ENCODE assay signal across 13 cellular contexts in the genomic region with DNA sequence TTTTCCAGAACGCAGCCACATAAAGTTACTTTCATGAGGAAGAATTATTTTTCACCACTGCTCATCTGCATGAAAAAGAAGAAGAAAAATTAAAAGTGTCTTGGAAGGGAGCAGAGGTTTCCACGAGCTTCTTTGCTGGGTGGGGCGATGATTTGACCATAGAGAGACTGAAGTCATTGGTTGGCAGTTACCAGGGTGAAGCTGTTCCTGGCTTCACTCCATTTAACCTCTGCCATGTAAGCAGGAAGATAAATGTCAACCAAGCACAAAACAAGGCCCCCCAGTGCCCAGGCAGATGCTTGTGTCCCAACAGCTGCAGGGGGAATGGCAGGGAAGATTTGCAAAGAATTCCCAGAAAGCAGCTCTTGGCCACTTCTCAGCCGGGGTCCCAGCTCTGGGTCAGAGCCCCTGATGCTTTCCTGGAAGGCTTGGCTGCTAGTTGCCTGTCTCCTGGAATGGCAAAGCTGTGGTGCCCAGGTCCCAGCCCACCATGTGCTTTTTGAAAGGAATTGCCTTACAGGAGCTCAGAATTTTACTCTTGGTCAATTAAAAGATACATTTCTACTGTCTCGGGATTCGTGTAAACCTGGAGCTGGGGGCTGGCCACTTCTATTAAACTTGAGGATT.
A peak's percentile ranks its signal among the peaks of the same experiment; 100 is the strongest.
DNase-seq lines count a peak whose midpoint lies in the region; ATAC-seq and TF ChIP-seq lines count a peak whose summit lies in the region.
"Had no signal": no experiment of that assay in that cellular context is flagged by ENCODE, and none has a peak within 500 bp of the region (broad histone marks: within the 10 kb centered on the region; RNA-seq: fewer than 3 reads in every experiment).

No MANE protein-coding gene starts in this region.

- H3K4me1 ChIP-seq in breast epithelium (no peaks in the 10 kb centered on the region), osteoblast (ENCODE audit: insufficient read depth, low read length) (no peaks in the 10 kb centered on the region)

- no TSS peak for BruUV-seq in MCF 10A (replicated peaks; lab: Mats Ljungman, UMichigan)

- no peaks in the 10 kb centered on the region for H3K36me3 Mint-ChIP-seq in MCF 10A (ENCODE audit: insufficient read depth, unreplicated experiment)
- H3K36me3 Mint-ChIP-seq in activated CD4-positive, alpha-beta memory T cell treated with anti-CD3 and anti-CD28 coated beads, Interleukin-2, amount 10 ng/mL, durations not matched to agents 7 days and 5 days (ENCODE audit: low read depth), result no peaks in the 10 kb centered on the region
- H3K36me3 Mint-ChIP-seq: CD8-positive, alpha-beta T cell had no signal

- TF ChIP-seq CTCF in MCF 10A (IDR thresholded peaks at IDR 0.05; ENCODE audit: unreplicated experiment) (no peak), breast epithelium (IDR thresholded peaks at IDR 0.05) (no peak), osteoblast (IDR thresholded peaks at IDR 0.05; ENCODE audit: extremely low read depth, low read depth, low read length) (no peak)

- H3K4me3 ChIP-seq in breast epithelium (no peak overlapping the region), osteoblast (ENCODE audit: insufficient read depth, low read length) (no peak overlapping the region)

- no peak for TF ChIP-seq POLR2A in breast epithelium (IDR thresholded peaks at IDR 0.05)

- intact Hi-C loops in MCF 10A (cut with micrococcal nuclease), result loop anchor here (10.0 kb wide), 1 partner anchor 58 kb away; no protein-coding TSS in a partner anchor
- intact Hi-C loops in breast epithelium (cut with DNase I; ENCODE audit: low total_unique reads), result no loop called here
- intact Hi-C loops in left cardiac atrium (cut with DNase I), result no loop called here

- H3K27ac ChIP-seq in breast epithelium (peak overlapping the region in 1 of 2 donors; percentile 62), osteoblast (ENCODE audit: low read depth, low read length) (no peak overlapping the region)

- peak; percentile 32 to 49 for ATAC-seq in left cardiac atrium
- no peak for ATAC-seq in GM18870 (IDR thresholded peaks at IDR 0.05; ENCODE audit: unreplicated experiment)
- no peak for ATAC-seq in GM18909 (IDR thresholded peaks at IDR 0.05; ENCODE audit: poor library complexity, unreplicated experiment)
- ATAC-seq: CD8-positive, alpha-beta T cell; stimulated activated naive CD8-positive, alpha-beta T cell treated with anti-CD3 and anti-CD28 coated beads, Interleukin-15, amount 100 ng/mL, for 72 hours had no signal

- H3K4me2 ChIP-seq in osteoblast (ENCODE audit: insufficient read depth, low read length), result no peak overlapping the region

- no peaks in the 10 kb centered on the region for H3K27me3 Mint-ChIP-seq in MCF 10A (ENCODE audit: insufficient read depth, unreplicated experiment)
- H3K27me3 Mint-ChIP-seq in activated CD4-positive, alpha-beta memory T cell treated with anti-CD3 and anti-CD28 coated beads, Interleukin-2, amount 10 ng/mL, durations not matched to agents 7 days and 5 days, result peaks cover 19% of the 10 kb centered on the region

- CTCF ChIA-PET in MCF 10A (lab: Yijun Ruan, JAX), result interaction anchor here (0.6 to 1.1 kb wide), 5 partner anchors 52 to 387 kb away, joined by 3 to 4 read pairs (median 4); no protein-coding TSS in a partner anchor
- CTCF ChIA-PET in activated CD4-positive, alpha-beta memory T cell treated with anti-CD3 and anti-CD28 coated beads, Interleukin-2, amount 10 ng/mL, durations not matched to agents 7 days and 5 days (lab: Charles Lee), result no interaction called here

- H4K20me1 ChIP-seq in osteoblast (ENCODE audit: insufficient read depth, low read length), result no peaks in the 10 kb centered on the region

- H3K9me3 ChIP-seq in breast epithelium (no peaks in the 10 kb centered on the region), osteoblast (ENCODE audit: low read depth, low read length) (no peaks in the 10 kb centered on the region)

- H3K4me1 Mint-ChIP-seq in MCF 10A (ENCODE audit: insufficient read depth, unreplicated experiment), result peaks cover 29% of the 10 kb centered on the region
- no peaks in the 10 kb centered on the region for H3K4me1 Mint-ChIP-seq in activated CD4-positive, alpha-beta memory T cell treated with anti-CD3 and anti-CD28 coated beads, Interleukin-2, amount 10 ng/mL, durations not matched to agents 7 days and 5 days
- H3K4me1 Mint-ChIP-seq: central memory CD8-positive, alpha-beta T cell; stimulated activated naive CD8-positive, alpha-beta T cell treated with anti-CD3 and anti-CD28 coated beads, Interleukin-15, amount 100 ng/mL, for 72 hours had no signal

- POLR2A ChIA-PET in MCF 10A (lab: Yijun Ruan, JAX), result interaction anchor here (0.7 to 2.4 kb wide), 6 partner anchors 9 to 381 kb away, joined by 3 to 7 read pairs (median 3); no protein-coding TSS in a partner anchor
- POLR2A ChIA-PET in activated CD4-positive, alpha-beta memory T cell treated with anti-CD3 and anti-CD28 coated beads, Interleukin-2, amount 10 ng/mL, durations not matched to agents 7 days and 5 days (lab: Charles Lee), result no interaction called here

- no peak overlapping the region for H3K4me3 Mint-ChIP-seq in MCF 10A (ENCODE audit: unreplicated experiment)
- no peak overlapping the region for H3K4me3 Mint-ChIP-seq in activated CD4-positive, alpha-beta memory T cell treated with anti-CD3 and anti-CD28 coated beads, Interleukin-2, amount 10 ng/mL, durations not matched to agents 7 days and 5 days
- H3K4me3 Mint-ChIP-seq: CD8-positive, alpha-beta T cell; central memory CD8-positive, alpha-beta T cell; stimulated activated naive CD8-positive, alpha-beta T cell treated with anti-CD3 and anti-CD28 coated beads, Interleukin-15, amount 100 ng/mL, for 72 hours had no signal

- H3K27me3 ChIP-seq in breast epithelium (no peaks in the 10 kb centered on the region), osteoblast (ENCODE audit: insufficient read depth, low read length) (no peaks in the 10 kb centered on the region)

- H3K27ac Mint-ChIP-seq in MCF 10A (ENCODE audit: low read depth, unreplicated experiment), result peak overlapping the region; percentile 90
- H3K27ac Mint-ChIP-seq in activated CD4-positive, alpha-beta memory T cell treated with anti-CD3 and anti-CD28 coated beads, Interleukin-2, amount 10 ng/mL, durations not matched to agents 7 days and 5 days, result no peak overlapping the region
- H3K27ac Mint-ChIP-seq: CD8-positive, alpha-beta T cell had no signal

- DNase-seq in MCF 10A (ENCODE audit: unreplicated experiment) (no peak), breast epithelium (ENCODE audit: low spot score in 2 of 2) (no peak), left cardiac atrium (no peak), osteoblast (ENCODE audit: insufficient read length, low spot score, missing footprints) (peak; percentile 8), T-helper 2 cell (no peak)
- no peak for DNase-seq in activated CD4-positive, alpha-beta memory T cell treated with anti-CD3 and anti-CD28 coated beads, Interleukin-2, amount 10 ng/mL, durations not matched to agents 7 days and 5 days
- DNase-seq: activated naive CD4-positive, alpha-beta T cell treated with Interleukin-2 at 50 U/mL for 16 hours; CD8-positive, alpha-beta T cell; NCI-H1436; stimulated activated naive CD8-positive, alpha-beta T cell treated with anti-CD3 and anti-CD28 coated beads, Interleukin-15, amount 100 ng/mL, for 72 hours had no signal

- no peaks in the 10 kb centered on the region for H3K9me3 Mint-ChIP-seq in MCF 10A (ENCODE audit: unreplicated experiment)
- H3K9me3 Mint-ChIP-seq in activated CD4-positive, alpha-beta memory T cell treated with anti-CD3 and anti-CD28 coated beads, Interleukin-2, amount 10 ng/mL, durations not matched to agents 7 days and 5 days, result no peaks in the 10 kb centered on the region
- H3K9me3 Mint-ChIP-seq: CD8-positive, alpha-beta T cell; central memory CD8-positive, alpha-beta T cell; stimulated activated naive CD8-positive, alpha-beta T cell treated with anti-CD3 and anti-CD28 coated beads, Interleukin-15, amount 100 ng/mL, for 72 hours had no signal

- no peaks in the 10 kb centered on the region for H3K79me2 ChIP-seq in osteoblast (ENCODE audit: insufficient read depth, low read length)

- H3K36me3 ChIP-seq in breast epithelium, result no peaks in the 10 kb centered on the region
- no peaks in the 10 kb centered on the region for H3K36me3 ChIP-seq in osteoblast (ENCODE audit: insufficient read depth, low read length)

- peak overlapping the region; percentile 24 for H2AFZ ChIP-seq in osteoblast (ENCODE audit: low read length)

Comparison
In these comparisons a context has a peak if more than half of its experiments do, and no peak if none do; other contexts are left out.
1. ATAC-seq: peak in left cardiac atrium (2 of 2); none in GM18870 (single experiment) and GM18909 (single experiment).